Comparison of ENCODE assay signal across 33 cellular contexts in the genomic region with DNA sequence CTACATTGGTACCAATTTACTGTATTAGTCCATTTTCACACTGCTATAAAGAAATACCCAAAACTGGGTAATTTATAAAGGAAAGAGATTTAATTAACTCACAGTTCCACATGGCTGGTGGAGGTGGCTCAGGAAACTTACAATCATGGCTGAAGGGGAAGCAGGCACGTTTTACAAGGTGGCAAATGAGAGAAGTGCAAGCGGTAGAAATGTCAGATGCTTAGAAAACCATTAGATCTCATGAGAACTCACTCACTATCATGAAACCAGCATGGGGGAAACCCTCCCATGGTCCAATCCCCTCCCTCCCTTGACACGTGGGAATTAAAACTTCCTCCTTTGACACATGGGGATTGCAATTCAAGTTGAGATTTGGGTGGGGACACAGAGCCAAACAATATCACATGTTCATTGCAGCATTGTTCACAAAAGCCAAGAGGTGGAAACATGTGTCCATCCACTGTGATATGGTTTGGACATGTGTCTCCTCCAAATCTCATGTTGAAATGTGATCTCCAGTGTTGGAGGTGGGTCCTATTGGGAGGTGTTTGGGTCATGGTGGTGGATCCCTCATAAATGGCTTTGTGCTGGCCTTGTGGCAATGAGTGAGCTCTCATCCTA. TPM values are rescaled to one million over a fixed set of nuclear protein-coding genes. Genes with fewer than 3 reads are reported as not detected.
"Had no signal": no experiment of that assay in that cellular context is flagged by ENCODE, and none has a peak within 500 bp of the region (broad histone marks: within the 10 kb centered on the region; RNA-seq: fewer than 3 reads in every experiment).

No MANE protein-coding gene starts in this region.

- H3K36me3 ChIP-seq: ascending aorta, cardiac muscle cell had no signal

- H3K4me3 ChIP-seq: ascending aorta, cardiac muscle cell had no signal

- FAIRE-seq: bronchial epithelial cell, TTC549 had no signal

- ATAC-seq: activated CD8-positive, alpha-beta memory T cell treated with anti-CD3 and anti-CD28 coated beads, Interleukin-2, amount 10 ng/mL, durations not matched to agents 7 days and 5 days; activated CD8-positive, alpha-beta T cell treated with anti-CD3 and anti-CD28 coated beads, Interleukin-2, amount 10 ng/mL, durations not matched to agents 7 days and 5 days; activated naive CD8-positive, alpha-beta T cell treated with anti-CD3 and anti-CD28 coated beads, Interleukin-2, amount 50 U/mL, for 24 hours had no signal

- H3K4me1 ChIP-seq: ascending aorta had no signal

- H3K27me3 ChIP-seq: ascending aorta, cardiac muscle cell had no signal

- H3K27ac ChIP-seq: ascending aorta, cardiac muscle cell, VCaP had no signal

- DNase-seq: activated B cell treated with CpG ODN at 0.5 μM for 24 hours; activated CD4-positive, alpha-beta memory T cell treated with anti-CD3 and anti-CD28 coated beads, Interleukin-2, amount 10 ng/mL, durations not matched to agents 7 days and 5 days; activated CD4-positive, alpha-beta T cell treated with anti-CD3 and anti-CD28 coated beads for 4 hours; activated CD4-positive, alpha-beta T cell treated with anti-CD3 and anti-CD28 coated beads, Interleukin-2, amount 10 ng/mL, durations not matched to agents 24 days and 14 days; activated CD4-positive, alpha-beta T cell treated with anti-CD3 and anti-CD28 coated beads, Interleukin-2, amount 50 U/mL, for 1 hour; activated CD4-positive, alpha-beta T cell treated with anti-CD3 and anti-CD28 coated beads, Interleukin-2, amount 50 U/mL, for 48 hours; activated CD4-positive, CD25-positive, alpha-beta regulatory T cell treated with anti-CD3 and anti-CD28 coated beads, Interleukin-2, amount 50 U/mL, for 72 hours; activated CD8-positive, alpha-beta memory T cell treated with anti-CD3 and anti-CD28 coated beads for 24 hours; activated CD8-positive, alpha-beta memory T cell treated with anti-CD3 and anti-CD28 coated beads, Interleukin-2, amount 10 ng/mL, durations not matched to agents 7 days and 5 days; activated CD8-positive, alpha-beta memory T cell treated with anti-CD3 and anti-CD28 coated beads, Interleukin-2, amount 50 U/mL, for 48 hours; activated CD8-positive, alpha-beta T cell treated with anti-CD3 and anti-CD28 coated beads, Interleukin-2, amount 10 ng/mL, durations not matched to agents 7 days and 5 days; activated effector memory CD4-positive, alpha-beta T cell treated with Interleukin-2 at 50 U/mL for 16 hours; activated gamma-delta T cell; activated naive CD4-positive, alpha-beta T cell treated with anti-CD3 and anti-CD28 coated beads, Interleukin-2, amount 10 ng/mL, durations not matched to agents 7 days and 5 days; activated naive CD4-positive, alpha-beta T cell treated with Interleukin-2 at 50 U/mL for 16 hours; activated naive CD8-positive, alpha-beta T cell treated with anti-CD3 and anti-CD28 coated beads, Interleukin-2, amount 10 ng/mL, durations not matched to agents 7 days and 5 days; activated naive CD8-positive, alpha-beta T cell treated with anti-CD3 and anti-CD28 coated beads, Interleukin-2, amount 50 U/mL, for 24 hours; activated T-cell treated with anti-CD3 and anti-CD28 coated beads, Interleukin-2, amount 50 U/mL, for 24 hours; activated T-cell treated with anti-CD3 and anti-CD28 coated beads, Interleukin-2, amount 50 U/mL, for 48 hours; amygdala; anterior cingulate cortex; caudate nucleus; cerebellar nuclear complex; T-helper 1 cell; T-helper 2 cell; T-helper 9 cell had no signal

RNA-seq across cellular contexts. Expression of a gene that starts 3.1 kb away (rescaled TPM):
- total RNA-seq: activated B cell treated with CpG ODN at 0.5 μM for 24 hours; activated CD4-positive, alpha-beta memory T cell treated with anti-CD3 and anti-CD28 coated beads, Interleukin-2, amount 10 ng/mL, durations not matched to agents 7 days and 5 days; activated CD4-positive, alpha-beta T cell treated with anti-CD3 and anti-CD28 coated beads, Interleukin-2, amount 10 ng/mL, durations not matched to agents 24 days and 14 days; activated CD8-positive, alpha-beta memory T cell treated with anti-CD3 and anti-CD28 coated beads, Interleukin-2, amount 10 ng/mL, durations not matched to agents 7 days and 5 days; activated CD8-positive, alpha-beta T cell treated with anti-CD3 and anti-CD28 coated beads, Interleukin-2, amount 10 ng/mL, durations not matched to agents 7 days and 5 days; activated naive CD8-positive, alpha-beta T cell treated with anti-CD3 and anti-CD28 coated beads, Interleukin-2, amount 10 ng/mL, durations not matched to agents 7 days and 5 days; activated T-helper 2 cell treated with anti-CD3 and anti-CD28 coated beads, Interferon-gamma antibody, Interleukin-2, Interleukin-4, amounts not matched to agents 10 μg/mL and 5 μg/mL and 100 μg/mL, durations not matched to agents 14 hours and 24 hours and 36 hours; ascending aorta; bronchial epithelial cell; cardiac muscle cell; chondrocyte had no signal
- polyA plus RNA-seq: cardiac muscle cell had no signal
